ENCODE assay signal across 7 cellular contexts in genomic region chr11:104968365-104968855, GRCh38. TPM values are rescaled to one million over a fixed set of nuclear protein-coding genes. Genes with fewer than 3 reads are reported as not detected.
DNase-seq lines count a peak whose midpoint lies in the region; ATAC-seq and TF ChIP-seq lines count a peak whose summit lies in the region.

Gene CASP4 (minus strand): TSS chr11:104968574. CDS start chr11:104968525, 49 bp downstream.

- peak within 1 kb of the TSS; percentile 91 to 100 (median 96) for H3K4me3 Mint-ChIP-seq in naive thymus-derived CD8-positive, alpha-beta T cell

- TF ChIP-seq CTCF in GM12864 (IDR thresholded peaks at IDR 0.05; ENCODE audit: low read depth, low read length, missing control alignments) = no peak

- ATAC-seq in GM21528 (IDR thresholded peaks at IDR 0.05; ENCODE audit: low FRiP score, unreplicated experiment) = peak; percentile 93
- peak; percentile 82 to 86 for ATAC-seq in naive thymus-derived CD8-positive, alpha-beta T cell

- H3K27me3 ChIP-seq in H7 (ENCODE audit: control insufficient read depth, insufficient read depth, low read length) = no peaks in the 10 kb centered on the region

- peaks cover 20 to 37% (median 23%) of the 10 kb centered on the region in 3 donors for H3K36me3 Mint-ChIP-seq in naive thymus-derived CD8-positive, alpha-beta T cell

- peak within 1 kb of the TSS; percentile 95 to 99 (median 98) for H3K27ac Mint-ChIP-seq in naive thymus-derived CD8-positive, alpha-beta T cell

- H3K4me1 Mint-ChIP-seq in naive thymus-derived CD8-positive, alpha-beta T cell = peaks cover 23 to 45% (median 40%) of the 10 kb centered on the region in 4 donors

- H3K36me3 ChIP-seq in H7 (replicated peaks; ENCODE audit: control insufficient read depth, insufficient read depth, low read length) = no peaks in the 10 kb centered on the region

- peak within 1 kb of the TSS; percentile 95 for H3K27ac ChIP-seq in epithelial cell of prostate

- no peaks in the 10 kb centered on the region for H3K27me3 Mint-ChIP-seq in naive thymus-derived CD8-positive, alpha-beta T cell

- POLR2A ChIA-PET in naive thymus-derived CD8-positive, alpha-beta T cell (lab: Charles Lee) = no interaction called here

- peak within 1 kb of the TSS; percentile 58 for H3K4me3 ChIP-seq in GM12864 (ENCODE audit: low read depth, low read length)
- no peak within 1 kb of the TSS for H3K4me3 ChIP-seq in H7 (ENCODE audit: insufficient read depth, low read depth, low read length)

- peak; percentile 25 for DNase-seq in GM12864 (ENCODE audit: low read depth)
- peak; percentile 5 for DNase-seq in HuH-7 (ENCODE audit: low spot score)
- peak; percentile 89 to 96 for DNase-seq in SW 1271 (lab: John Stamatoyannopoulos, UW)
- DNase-seq in epithelial cell of prostate (ENCODE audit: low read depth, low spot score) = no peak
- peak in 5 of 10 donors; percentile 11 to 59 (median 57) for DNase-seq in naive thymus-derived CD8-positive, alpha-beta T cell
- no peak for DNase-seq in H7

- peaks cover 0 to 20% (median 10%) of the 10 kb centered on the region in 9 donors for H3K9me3 Mint-ChIP-seq in naive thymus-derived CD8-positive, alpha-beta T cell

RNA-seq across cellular contexts. Expression of gene CASP4, which starts in this region (rescaled TPM):
- total RNA-seq in naive thymus-derived CD8-positive, alpha-beta T cell = 10 to 100 TPM; 77.2 to 81.9 TPM
- polyA plus RNA-seq in naive thymus-derived CD8-positive, alpha-beta T cell = 10 to 100 TPM; 71.9 to 84.0 (median 76.5) TPM
- not detected in 2 replicates for total RNA-seq in H7 (2014; rRNA removed; shearing (Covaris generic))

Comparison
In these comparisons a context has a peak if more than half of its experiments do, and no peak if none do; other contexts are left out.
1. RNA of gene CASP4 (total RNA-seq): 77.2 to 81.9 TPM in naive thymus-derived CD8-positive, alpha-beta T cell; not detected in H7; every median in the first group is over 10 times any median in the second.
2. DNase-seq: peak in GM12864 (single experiment), HuH-7 (single experiment) and SW 1271 (2 of 2); none in epithelial cell of prostate (single experiment) and H7 (single experiment).